In genomic region chr5:142753114-142753764, GRCh38 we compare ENCODE assay signal across 12 cellular contexts. TPM values are rescaled to one million over a fixed set of nuclear protein-coding genes. Genes with fewer than 3 reads are reported as not detected.
A peak's percentile ranks its signal among the peaks of the same experiment; 100 is the strongest.
DNase-seq lines count a peak whose midpoint lies in the region; ATAC-seq, FAIRE-seq and TF ChIP-seq lines count a peak whose summit lies in the region.
"Had no signal": no experiment of that assay in that cellular context is flagged by ENCODE, and none has a peak within 500 bp of the region (broad histone marks: within the 10 kb centered on the region; RNA-seq: fewer than 3 reads in every experiment).

No MANE protein-coding gene starts in this region.

- H3K27me3 ChIP-seq in psoas muscle (ENCODE audit: insufficient read depth in 3 of 3, low read length in 2 of 3) = no peaks in the 10 kb centered on the region

- POLR2A ChIA-PET in MCF 10A (lab: Yijun Ruan, JAX) = interaction anchor here (0.5 to 7.5 kb wide), 11 partner anchors 11 to 513 kb away, joined by 3 to 41 read pairs (median 5); partner anchors contain the start of gene ARHGAP26

- H3K4me3 ChIP-seq in psoas muscle = no peak overlapping the region

- FAIRE-seq in GM12892 (lab: Jason Lieb, UNC) = no peak

- H3K4me1 Mint-ChIP-seq in MCF 10A (ENCODE audit: insufficient read depth, unreplicated experiment) = peaks cover 41% of the 10 kb centered on the region

- peak overlapping the region; percentile 86 for H3K27ac Mint-ChIP-seq in MCF 10A (ENCODE audit: low read depth, unreplicated experiment)
- H3K27ac Mint-ChIP-seq: activated naive CD8-positive, alpha-beta T cell treated with anti-CD3 and anti-CD28 coated beads for 36 hours had no signal

- no peak for TF ChIP-seq CTCF in MCF 10A (IDR thresholded peaks at IDR 0.05; ENCODE audit: unreplicated experiment)
- no peak for TF ChIP-seq CTCF in psoas muscle (IDR thresholded peaks at IDR 0.05)

- DNase-seq in GM03348 (ENCODE audit: low spot score) (peak; percentile 11), MCF 10A (ENCODE audit: unreplicated experiment) (peak; percentile 54), inferior parietal cortex (ENCODE audit: extremely low spot score) (peak; percentile 62), psoas muscle (peak; percentile 58 to 81), retina (no peak), GM12892 (ENCODE audit: insufficient read length) (no peak), NCI-H2107 treated with DMSO at 0.1 percent for 48 hours (lab: John Stamatoyannopoulos, UW; ENCODE audit: unreplicated experiment) (no peak), NCI-H446 (lab: John Stamatoyannopoulos, UW) (no peak)
- DNase-seq: activated naive CD8-positive, alpha-beta T cell treated with anti-CD3 and anti-CD28 coated beads for 36 hours; foreskin melanocyte; Kasumi-1 had no signal

- peaks cover 12% of the 10 kb centered on the region for H3K4me1 ChIP-seq in psoas muscle

- H3K27me3 Mint-ChIP-seq in MCF 10A (ENCODE audit: insufficient read depth, unreplicated experiment) = no peaks in the 10 kb centered on the region
- H3K27me3 Mint-ChIP-seq: activated naive CD8-positive, alpha-beta T cell treated with anti-CD3 and anti-CD28 coated beads for 36 hours had no signal

- H3K9me3 Mint-ChIP-seq in MCF 10A (ENCODE audit: unreplicated experiment) = no peaks in the 10 kb centered on the region
- H3K9me3 Mint-ChIP-seq: activated naive CD8-positive, alpha-beta T cell treated with anti-CD3 and anti-CD28 coated beads for 36 hours; CD14-positive monocyte had no signal

- CTCF ChIA-PET in MCF 10A (lab: Yijun Ruan, JAX) = interaction anchor here (0.7 to 11.6 kb wide), 19 partner anchors 9 to 743 kb away, joined by 3 to 253 read pairs (median 5); partner anchors contain the start of gene ARHGAP26

- peak overlapping the region; percentile 11 for H3K4me3 Mint-ChIP-seq in MCF 10A (ENCODE audit: unreplicated experiment)
- H3K4me3 Mint-ChIP-seq: activated naive CD8-positive, alpha-beta T cell treated with anti-CD3 and anti-CD28 coated beads for 36 hours; CD14-positive monocyte had no signal

- no peaks in the 10 kb centered on the region for H3K36me3 ChIP-seq in psoas muscle (ENCODE audit: insufficient read depth in 1 of 2, low read depth in 1 of 2)

- intact Hi-C loops in MCF 10A (cut with micrococcal nuclease) (no loop called here), psoas muscle (cut with DNase I) (no loop called here)

- peak in 3 of 4 donors; percentile 55 to 79 (median 66) for ATAC-seq in psoas muscle

- no peak for TF ChIP-seq POLR2A in GM12892 (IDR thresholded peaks at IDR 0.05; ENCODE audit: low read depth, low read length)

- BruUV-seq in MCF 10A (replicated peaks; lab: Mats Ljungman, UMichigan) = no TSS peak

- 28 to 41% (median 28%) methylated on average over 4 of the region's 4 CpGs for WGBS in psoas muscle, 3 donors

- no peaks in the 10 kb centered on the region for H3K36me3 Mint-ChIP-seq in MCF 10A (ENCODE audit: insufficient read depth, unreplicated experiment)
- H3K36me3 Mint-ChIP-seq: activated naive CD8-positive, alpha-beta T cell treated with anti-CD3 and anti-CD28 coated beads for 36 hours; CD14-positive monocyte had no signal

- peak overlapping the region; percentile 56 for H3K27ac ChIP-seq in psoas muscle

- H3K9me3 ChIP-seq in psoas muscle = no peaks in the 10 kb centered on the region

RNA-seq across cellular contexts. Expression of gene ARHGAP26, which starts 16.9 kb away (rescaled TPM):
- total RNA-seq in MCF 10A (2022) (54.3 and 58.9 TPM in 2 replicates), psoas muscle (10 to 100 TPM; 12.0 to 28.7 (median 13.1) TPM)
- polyA plus RNA-seq in psoas muscle = 1 to 10 TPM; 2.5 to 6.8 (median 4.3) TPM
- 25.5 TPM for polyA plus RNA-seq in GM12892 (2012; ENCODE audit: missing spikeins)

Comparison
In these comparisons a context has a peak if more than half of its experiments do, and no peak if none do; other contexts are left out.
1. DNase-seq: peak in GM03348 (single experiment), MCF 10A (single experiment), inferior parietal cortex (single experiment) and psoas muscle (2 of 2); none in retina (single experiment), GM12892 (single experiment), NCI-H2107 treated with DMSO at 0.1 percent for 48 hours (single experiment) and NCI-H446 (0 of 2).